8 cellular contexts compared by ENCODE assay signal in the genomic region with DNA sequence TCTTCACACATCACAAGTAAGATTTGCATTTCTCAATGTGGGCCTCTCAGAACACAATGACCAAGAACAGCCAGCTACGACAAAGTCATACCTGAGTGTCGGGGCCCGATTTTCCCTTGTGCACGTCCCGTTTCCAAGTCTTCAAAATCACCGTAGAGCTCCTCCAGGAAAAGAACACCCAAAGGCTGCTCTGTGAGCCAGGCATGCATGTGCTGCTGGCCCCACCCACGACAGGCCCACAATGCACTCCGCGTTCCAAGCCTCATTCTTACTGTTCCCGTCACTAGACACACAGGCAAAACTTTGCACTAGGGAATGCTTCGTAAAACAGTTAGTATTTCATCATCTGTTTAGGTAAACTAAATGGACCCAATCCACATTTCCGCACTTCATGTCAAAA.
DNase-seq lines count a peak whose midpoint lies in the region; ATAC-seq, FAIRE-seq and TF ChIP-seq lines count a peak whose summit lies in the region.
"Not testable (repeated sequence)": the region's sequence is repeated elsewhere in the genome, so short reads cannot be mapped to it uniquely, and the experiment has no call there.

No MANE protein-coding gene starts in this region.

- H3K9me3 Mint-ChIP-seq in CD14-positive monocyte, WTC11: not testable (repeated sequence)

- intact Hi-C loops in CD14-positive monocyte (cut with micrococcal nuclease); cardiac septum (cut with DNase I); HepG2 (cut with micrococcal nuclease; ENCODE audit: unreplicated experiment); spleen (cut with DNase I; ENCODE audit: low total_unique reads): not testable (repeated sequence)

- H3K9me3 ChIP-seq in HepG2 (ENCODE audit: low read length); trophoblast cell (ENCODE audit: insufficient read depth, low read depth, low read length); spleen: not testable (repeated sequence)

- TF ChIP-seq RAD21 in HepG2 (CRISPR knock-in tag; IDR thresholded peaks at IDR 0.05) = not testable (repeated sequence)

- BruUV-seq in HepG2 (replicated peaks; lab: Mats Ljungman, UMichigan) = not testable (repeated sequence)

- WGBS in HepG2 (ENCODE audit: low lambda C conversion rate) = 91% methylated on average over 12 of the region's 12 CpGs
- WGBS in trophoblast cell (ENCODE audit: extremely low coverage, insufficient coverage, insufficient read length) = no CpG with 5 or more reads among the region's 12 CpGs
- WGBS in spleen, 5 donors = 90 to 93% (median 91%) methylated on average over 12 of the region's 12 CpGs

- not testable (repeated sequence) for H2AFZ ChIP-seq in HepG2 (ENCODE audit: low read length); trophoblast cell (ENCODE audit: insufficient read depth, low read length, poor library complexity)

- H3K27ac ChIP-seq in HepG2 (ENCODE audit: extremely low read length, insufficient read depth, low read length); trophoblast cell (ENCODE audit: low read depth, low read length); spleen: not testable (repeated sequence)

- FAIRE-seq in H54 (lab: Jason Lieb, UNC); HepG2 (lab: Jason Lieb, UNC): not testable (repeated sequence)

- not testable (repeated sequence) for H3K18ac ChIP-seq in trophoblast cell (ENCODE audit: low read length)

- not testable (repeated sequence) for H3K4me1 Mint-ChIP-seq in CD14-positive monocyte
- peaks cover 20% of the 10 kb centered on the region for H3K4me1 Mint-ChIP-seq in WTC11

- not testable (repeated sequence) for H3K27ac Mint-ChIP-seq in CD14-positive monocyte, WTC11

- H2BK12ac ChIP-seq in trophoblast cell (ENCODE audit: low read length) = not testable (repeated sequence)

- not testable (repeated sequence) for H3K4me3 Mint-ChIP-seq in CD14-positive monocyte
- H3K4me3 Mint-ChIP-seq in WTC11 = peak overlapping the region; percentile 43

- H3K36me3 Mint-ChIP-seq in CD14-positive monocyte, WTC11: not testable (repeated sequence)

- not testable (repeated sequence) for H2BK5ac ChIP-seq in trophoblast cell (ENCODE audit: low read depth, low read length, poor library complexity)

- not testable (repeated sequence) for H4K12ac ChIP-seq in trophoblast cell (ENCODE audit: low read depth, low read length)

- not testable (repeated sequence) for H3K79me2 ChIP-seq in HepG2 (ENCODE audit: insufficient read depth, low read length); trophoblast cell (ENCODE audit: control insufficient read depth, insufficient read depth, low read length, poor library complexity)

- not testable (repeated sequence) for H3K23ac ChIP-seq in trophoblast cell (ENCODE audit: low read length)

- not testable (repeated sequence) for H3K4me3 ChIP-seq in HepG2 (replicated peaks in 1 of 3; ENCODE audit: insufficient read depth in 1 of 3, low read depth in 2 of 3, low read length in 3 of 3); trophoblast cell (ENCODE audit: low read depth, low read length); spleen

- CTCF ChIA-PET in WTC11 (lab: Charles Lee); HepG2 (lab: Yijun Ruan, JAX; ENCODE audit: low intra/inter-chr PET ratio, low total read pairs): not testable (repeated sequence)

- not testable (repeated sequence) for H3K36me3 ChIP-seq in HepG2 (replicated peaks in 1 of 2; ENCODE audit: control insufficient read depth in 1 of 2, insufficient read depth in 2 of 2, low read length in 2 of 2); trophoblast cell (ENCODE audit: control insufficient read depth in 1 of 2, insufficient read depth in 2 of 2, low read length in 2 of 2); spleen

- not testable (repeated sequence) for TF ChIP-seq EP300 in HepG2 (IDR thresholded peaks at IDR 0.05; ENCODE audit: low read depth in 2 of 2, low read length in 2 of 2); HepG2 (CRISPR knock-in tag; IDR thresholded peaks at IDR 0.05; ENCODE audit: borderline replicate concordance)

- H3K4ac ChIP-seq in trophoblast cell (ENCODE audit: low read depth, low read length) = not testable (repeated sequence)

- H3K27me3 ChIP-seq in HepG2 (ENCODE audit: control insufficient read depth in 1 of 2, insufficient read depth in 2 of 2, low read length in 2 of 2); trophoblast cell (ENCODE audit: insufficient read depth, low read length); spleen (replicated peaks in 1 of 7): not testable (repeated sequence)

- not testable (repeated sequence) for TF ChIP-seq POLR2A in H54 (IDR thresholded peaks at IDR 0.05; ENCODE audit: low read depth, low read length); HepG2 (IDR thresholded peaks at IDR 0.05; ENCODE audit: insufficient read depth in 1 of 2, low read depth in 2 of 2, low read length in 2 of 2); spleen (IDR thresholded peaks at IDR 0.05)

- not testable (repeated sequence) for ATAC-seq in WTC11, HepG2

- not testable (repeated sequence) for TF ChIP-seq CTCF in CD14-positive monocyte (IDR thresholded peaks at IDR 0.05); WTC11 (IDR thresholded peaks at IDR 0.05); HepG2 (CRISPR knock-in tag; IDR thresholded peaks at IDR 0.05); spleen (IDR thresholded peaks at IDR 0.05 in 8 of 11, conservative IDR thresholded peaks at IDR 0.05 in 3 of 11)

- in situ Hi-C loops in HepG2 (cut with HindIII; ENCODE audit: extremely low pct_ligation_motif_present, low pct_unique_long_range_greater_than_20kb) = not testable (repeated sequence)

- H3K27me3 Mint-ChIP-seq in CD14-positive monocyte (ENCODE audit: low read depth in 3 of 3) = not testable (repeated sequence)
- H3K27me3 Mint-ChIP-seq in WTC11 (ENCODE audit: low read depth) = peaks cover 36% of the 10 kb centered on the region

- DNase-seq in CD14-positive monocyte (ENCODE audit: low spot score) = peak; percentile 5
- DNase-seq in H54 (ENCODE audit: insufficient read length, low spot score) = peak; percentile 0
- DNase-seq in WTC11 (ENCODE audit: low spot score) = peak; percentile 25
- DNase-seq in dermis blood vessel endothelial cell = peak; percentile 0
- DNase-seq in cardiac septum (ENCODE audit: low spot score) = peak; percentile 54
- DNase-seq in HepG2 (ENCODE audit: low spot score) = not testable (repeated sequence)
- peak; percentile 12 to 36 for DNase-seq in trophoblast cell
- peak; percentile 18 for DNase-seq in spleen

- POLR2A ChIA-PET in WTC11 (lab: Charles Lee); HepG2 (lab: Yijun Ruan, JAX): not testable (repeated sequence)

- H3K4me1 ChIP-seq in HepG2 (ENCODE audit: insufficient read depth, low read length); trophoblast cell (ENCODE audit: control insufficient read depth in 1 of 2, insufficient read depth in 2 of 2, low read length in 2 of 2); spleen: not testable (repeated sequence)

- not testable (repeated sequence) for H4K91ac ChIP-seq in trophoblast cell (ENCODE audit: low read depth, low read length)

- H3K79me1 ChIP-seq in trophoblast cell (ENCODE audit: low read length) = not testable (repeated sequence)

- not testable (repeated sequence) for H3K9ac ChIP-seq in HepG2 (ENCODE audit: insufficient read depth, low read depth, low read length); trophoblast cell (ENCODE audit: low read length)

- H4K8ac ChIP-seq in trophoblast cell (ENCODE audit: low read depth, low read length) = not testable (repeated sequence)

- not testable (repeated sequence) for H2AK5ac ChIP-seq in trophoblast cell (ENCODE audit: low read length)

- H3K4me2 ChIP-seq in HepG2 (ENCODE audit: low read depth, low read length); trophoblast cell (ENCODE audit: low read length): not testable (repeated sequence)

- not testable (repeated sequence) for H2BK120ac ChIP-seq in trophoblast cell (ENCODE audit: insufficient read depth, low read length, poor library complexity)

- H3K14ac ChIP-seq in trophoblast cell (ENCODE audit: low read length) = not testable (repeated sequence)

- H4K20me1 ChIP-seq in HepG2 (ENCODE audit: insufficient read depth, low read length) = not testable (repeated sequence)

TF ChIP-seq in WTC11, 78 proteins besides CTCF, POLR2A, EP300 and RAD21:
- TF ChIP-seq, protein P1, sequence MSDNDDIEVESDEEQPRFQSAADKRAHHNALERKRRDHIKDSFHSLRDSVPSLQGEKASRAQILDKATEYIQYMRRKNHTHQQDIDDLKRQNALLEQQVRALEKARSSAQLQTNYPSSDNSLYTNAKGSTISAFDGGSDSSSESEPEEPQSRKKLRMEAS (CRISPR knock-in tag; IDR thresholded peaks at IDR 0.05) = peak; percentile 24; the same call in 1 of the 2 replicates

TF ChIP-seq in HepG2, 621 proteins besides CTCF, POLR2A, EP300 and RAD21:
- TF ChIP-seq, protein P2, sequence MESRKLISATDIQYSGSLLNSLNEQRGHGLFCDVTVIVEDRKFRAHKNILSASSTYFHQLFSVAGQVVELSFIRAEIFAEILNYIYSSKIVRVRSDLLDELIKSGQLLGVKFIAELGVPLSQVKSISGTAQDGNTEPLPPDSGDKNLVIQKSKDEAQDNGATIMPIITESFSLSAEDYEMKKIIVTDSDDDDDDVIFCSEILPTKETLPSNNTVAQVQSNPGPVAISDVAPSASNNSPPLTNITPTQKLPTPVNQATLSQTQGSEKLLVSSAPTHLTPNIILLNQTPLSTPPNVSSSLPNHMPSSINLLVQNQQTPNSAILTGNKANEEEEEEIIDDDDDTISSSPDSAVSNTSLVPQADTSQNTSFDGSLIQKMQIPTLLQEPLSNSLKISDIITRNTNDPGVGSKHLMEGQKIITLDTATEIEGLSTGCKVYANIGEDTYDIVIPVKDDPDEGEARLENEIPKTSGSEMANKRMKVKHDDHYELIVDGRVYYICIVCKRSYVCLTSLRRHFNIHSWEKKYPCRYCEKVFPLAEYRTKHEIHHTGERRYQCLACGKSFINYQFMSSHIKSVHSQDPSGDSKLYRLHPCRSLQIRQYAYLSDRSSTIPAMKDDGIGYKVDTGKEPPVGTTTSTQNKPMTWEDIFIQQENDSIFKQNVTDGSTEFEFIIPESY (CRISPR knock-in tag; IDR thresholded peaks at IDR 0.05) = 0 out of 2 replicates have a peak, but pooled peaks have one; percentile 19
